In genomic region chr1:22451702-22452400, GRCh38 we compare ENCODE assay signal across 8 cellular contexts. TPM values are rescaled to one million over a fixed set of nuclear protein-coding genes. Genes with fewer than 3 reads are reported as not detected.
DNase-seq lines count a peak whose midpoint lies in the region; ATAC-seq and TF ChIP-seq lines count a peak whose summit lies in the region.

Gene ZBTB40, plus strand, starts transcription at chr1:22451851. Its CDS starts 38,098 bp downstream, at chr1:22489949.

- peak within 1 kb of the TSS; percentile 91 for H3K27ac Mint-ChIP-seq in activated naive CD8-positive, alpha-beta T cell
- peak within 1 kb of the TSS; percentile 91 for H3K27ac Mint-ChIP-seq in glutamatergic neuron (ENCODE audit: unreplicated experiment)

- ATAC-seq in HG02610 (IDR thresholded peaks at IDR 0.05; ENCODE audit: unreplicated experiment), result peak; percentile 86

- WGBS in testis, 2 donors, result 0 to 1% methylated on average over 44 to 66 of the region's 66 CpGs

- TF ChIP-seq POLR2A in testis (IDR thresholded peaks at IDR 0.05), result no peak

- peaks cover 5% of the 10 kb centered on the region for H3K36me3 Mint-ChIP-seq in activated naive CD8-positive, alpha-beta T cell
- no peaks in the 10 kb centered on the region for H3K36me3 Mint-ChIP-seq in glutamatergic neuron (ENCODE audit: unreplicated experiment)

- H3K27me3 ChIP-seq in osteoblast (ENCODE audit: insufficient read depth, low read length) (no peaks in the 10 kb centered on the region), testis (no peaks in the 10 kb centered on the region)

- H3K9me3 Mint-ChIP-seq in activated naive CD8-positive, alpha-beta T cell (ENCODE audit: low read depth), result no peaks in the 10 kb centered on the region
- H3K9me3 Mint-ChIP-seq in glutamatergic neuron (ENCODE audit: unreplicated experiment), result peaks cover 4% of the 10 kb centered on the region

- peaks cover 39% of the 10 kb centered on the region for H3K79me2 ChIP-seq in osteoblast (ENCODE audit: insufficient read depth, low read length)

- H4K20me1 ChIP-seq in osteoblast (ENCODE audit: insufficient read depth, low read length), result no peaks in the 10 kb centered on the region

- H3K9me3 ChIP-seq in osteoblast (ENCODE audit: low read depth, low read length), result no peaks in the 10 kb centered on the region
- no peaks in the 10 kb centered on the region for H3K9me3 ChIP-seq in testis

- no peaks in the 10 kb centered on the region for H3K36me3 ChIP-seq in osteoblast (ENCODE audit: insufficient read depth, low read length)
- no peaks in the 10 kb centered on the region for H3K36me3 ChIP-seq in testis (ENCODE audit: low read depth, missing control alignments)

- peaks cover 44% of the 10 kb centered on the region for H3K4me1 Mint-ChIP-seq in activated naive CD8-positive, alpha-beta T cell (ENCODE audit: low read depth)
- H3K4me1 Mint-ChIP-seq in glutamatergic neuron (ENCODE audit: low read depth, unreplicated experiment), result peaks cover 37% of the 10 kb centered on the region

- peak within 1 kb of the TSS; percentile 64 for H3K27ac ChIP-seq in osteoblast (ENCODE audit: low read depth, low read length)
- H3K27ac ChIP-seq in testis, result peak within 1 kb of the TSS; percentile 93 to 97

- no peaks in the 10 kb centered on the region for H3K27me3 Mint-ChIP-seq in activated naive CD8-positive, alpha-beta T cell
- H3K27me3 Mint-ChIP-seq in glutamatergic neuron (ENCODE audit: unreplicated experiment), result peaks cover 6% of the 10 kb centered on the region

- TF ChIP-seq CTCF in glutamatergic neuron (IDR thresholded peaks at IDR 0.05; ENCODE audit: partially characterized antibody, unreplicated experiment), result no peak
- no peak for TF ChIP-seq CTCF in osteoblast (IDR thresholded peaks at IDR 0.05; ENCODE audit: extremely low read depth, low read depth, low read length)
- TF ChIP-seq CTCF in testis (IDR thresholded peaks at IDR 0.05), result peak in 2 of 3 experiments; percentile 5 to 31

- H3K4me3 Mint-ChIP-seq in activated naive CD8-positive, alpha-beta T cell, result peak within 1 kb of the TSS; percentile 96
- H3K4me3 Mint-ChIP-seq in glutamatergic neuron (ENCODE audit: unreplicated experiment), result peak within 1 kb of the TSS; percentile 93

- H3K4me1 ChIP-seq in osteoblast (ENCODE audit: insufficient read depth, low read length) (peaks cover 16% of the 10 kb centered on the region), testis (peaks cover 30% of the 10 kb centered on the region)

- DNase-seq in NCI-H1092 treated with DMSO at 0.1 percent for 48 hours (lab: John Stamatoyannopoulos, UW), result peak; percentile 99
- DNase-seq in SKM-1 treated with dmso at 0.1 percent for 144 hours (lab: John Stamatoyannopoulos, UW; ENCODE audit: unreplicated experiment), result peak; percentile 90
- peak; percentile 98 for DNase-seq in glutamatergic neuron
- peak; percentile 95 for DNase-seq in osteoblast (ENCODE audit: insufficient read length, low spot score, missing footprints)
- peak; percentile 99 for DNase-seq in testis

- intact Hi-C loops in testis (cut with DNase I; ENCODE audit: low total_unique reads), result no loop called here

- H2AFZ ChIP-seq in osteoblast (ENCODE audit: low read length), result peak within 1 kb of the TSS; percentile 71

- peak within 1 kb of the TSS; percentile 77 for H3K4me3 ChIP-seq in GM08714 (ENCODE audit: low read length)
- H3K4me3 ChIP-seq in osteoblast (ENCODE audit: insufficient read depth, low read length), result peak within 1 kb of the TSS; percentile 83
- peak within 1 kb of the TSS; percentile 90 to 98 for H3K4me3 ChIP-seq in testis

- peak within 1 kb of the TSS; percentile 74 for H3K4me2 ChIP-seq in osteoblast (ENCODE audit: insufficient read depth, low read length)

RNA-seq across cellular contexts. Expression of gene ZBTB40, which starts in this region (rescaled TPM):
- 25.7 TPM for total RNA-seq in glutamatergic neuron (ENCODE audit: unreplicated experiment)
- 13.8 and 16.3 TPM in 2 replicates for total RNA-seq in osteoblast
- total RNA-seq in testis, result 10 to 100 TPM; 28.1 to 28.6 TPM
- 15.6 TPM for polyA plus RNA-seq in testis (ENCODE audit: insufficient read depth, low read depth, low replicate concordance)

Comparison
In these comparisons a context has a peak if more than half of its experiments do, and no peak if none do; other contexts are left out.
1. Peak in every context shown above with its lines: DNase-seq, ATAC-seq, H3K4me3 ChIP-seq and H3K27ac ChIP-seq.
2. CTCF ChIP-seq: peak in testis (2 of 3); none in glutamatergic neuron (single experiment) and osteoblast (single experiment).